In genomic region chr15:70762469-70763119, GRCh38 we compare ENCODE assay signal across 8 cellular contexts. TPM values are rescaled to one million over a fixed set of nuclear protein-coding genes. Genes with fewer than 3 reads are reported as not detected.
DNase-seq lines count a peak whose midpoint lies in the region; ATAC-seq and TF ChIP-seq lines count a peak whose summit lies in the region.

No MANE protein-coding gene starts in this region.

- intact Hi-C loops in vagina (cut with DNase I) = no loop called here

- ATAC-seq in HG03045 (IDR thresholded peaks at IDR 0.05; ENCODE audit: unreplicated experiment) (peak; percentile 26), GM18519 (IDR thresholded peaks at IDR 0.05; ENCODE audit: low FRiP score, unreplicated experiment) (no peak)

- no peaks in the 10 kb centered on the region; the same call in 1 of the 2 replicates for H3K27me3 ChIP-seq in GM06990 (replicated peaks; ENCODE audit: control insufficient read depth, insufficient read depth, low read length)
- no peaks in the 10 kb centered on the region for H3K27me3 ChIP-seq in WERI-Rb-1 (ENCODE audit: insufficient read depth, low read depth, severe bottlenecking)
- peaks cover 10% of the 10 kb centered on the region for H3K27me3 ChIP-seq in endocrine pancreas (ENCODE audit: control insufficient read depth, insufficient read depth, low read length)
- peaks cover 2 to 4% of the 10 kb centered on the region in 2 donors for H3K27me3 ChIP-seq in mucosa of rectum (ENCODE audit: control insufficient read depth in 2 of 2, insufficient read depth in 2 of 2, low read length in 2 of 2)
- no peaks in the 10 kb centered on the region for H3K27me3 ChIP-seq in vagina

- no peaks in the 10 kb centered on the region for H3K9me3 ChIP-seq in WERI-Rb-1 (ENCODE audit: severe bottlenecking)
- no peaks in the 10 kb centered on the region for H3K9me3 ChIP-seq in endocrine pancreas (ENCODE audit: control insufficient read depth, low read length)
- no peaks in the 10 kb centered on the region for H3K9me3 ChIP-seq in mucosa of rectum (ENCODE audit: control insufficient read depth in 2 of 2, low read length in 2 of 2)
- H3K9me3 ChIP-seq in vagina = no peaks in the 10 kb centered on the region

- DNase-seq in GM06990 (ENCODE audit: extremely low read depth, insufficient read length) = peak; percentile 16
- peak; percentile 35 for DNase-seq in WERI-Rb-1
- no peak for DNase-seq in vagina (ENCODE audit: extremely low spot score in 2 of 2)
- DNase-seq in hippocampal formation (lab: John Stamatoyannopoulos, UW) = no peak

- no peak for TF ChIP-seq POLR2A in vagina (IDR thresholded peaks at IDR 0.05)

- H3K4me1 ChIP-seq in endocrine pancreas (ENCODE audit: control insufficient read depth, insufficient read depth, low read length) (peaks cover 4% of the 10 kb centered on the region), mucosa of rectum (ENCODE audit: control insufficient read depth in 2 of 2, insufficient read depth in 2 of 2, low read length in 2 of 2) (peaks cover 9 to 13% of the 10 kb centered on the region in 2 donors), vagina (peaks cover 10% of the 10 kb centered on the region)

- H3K27ac ChIP-seq in WERI-Rb-1 (no peak overlapping the region; the same call in 1 of the 2 replicates), mucosa of rectum (ENCODE audit: low read depth in 2 of 2, low read length in 2 of 2) (peak overlapping the region; percentile 95 to 97), vagina (peak overlapping the region; percentile 94)

- H3K36me3 ChIP-seq in GM06990 (ENCODE audit: control insufficient read depth, insufficient read depth, low read length) (no peaks in the 10 kb centered on the region), WERI-Rb-1 (no peaks in the 10 kb centered on the region; the same call in 1 of the 2 replicates), endocrine pancreas (ENCODE audit: control insufficient read depth, insufficient read depth, low read length) (no peaks in the 10 kb centered on the region), mucosa of rectum (ENCODE audit: control insufficient read depth in 2 of 2, insufficient read depth in 2 of 2, low read length in 2 of 2) (no peaks in the 10 kb centered on the region), vagina (no peaks in the 10 kb centered on the region)

- peak overlapping the region; percentile 60 for H3K9ac ChIP-seq in endocrine pancreas (ENCODE audit: control insufficient read depth, insufficient read depth, low read length)
- peak overlapping the region; percentile 88 to 99 for H3K9ac ChIP-seq in mucosa of rectum (ENCODE audit: low read depth in 1 of 2, low read length in 2 of 2)

- TF ChIP-seq CTCF in GM06990 (IDR thresholded peaks at IDR 0.05; ENCODE audit: insufficient read depth, low read length, poor library complexity, severe bottlenecking) (no peak), WERI-Rb-1 (IDR thresholded peaks at IDR 0.05; ENCODE audit: low read depth, low read length) (no peak), vagina (IDR thresholded peaks at IDR 0.05) (no peak)

- peak overlapping the region; percentile 58 for H3K4me3 ChIP-seq in GM06990 (replicated peaks; ENCODE audit: low read depth, low read length)
- H3K4me3 ChIP-seq in WERI-Rb-1 (ENCODE audit: low read depth, low read length) = peak overlapping the region; percentile 75
- H3K4me3 ChIP-seq in endocrine pancreas (ENCODE audit: control insufficient read depth, insufficient read depth, low read length) = peak overlapping the region; percentile 56
- H3K4me3 ChIP-seq in mucosa of rectum (ENCODE audit: low read length in 2 of 2) = peak overlapping the region; percentile 84 to 90
- H3K4me3 ChIP-seq in vagina = peak overlapping the region; percentile 89 to 96

RNA-seq across cellular contexts. Expression of gene UACA, which starts 0.8 kb away (rescaled TPM):
- total RNA-seq in vagina = 40.3 TPM

Comparison
In these comparisons a context has a peak if more than half of its experiments do, and no peak if none do; other contexts are left out.
1. DNase-seq: peak in GM06990 (single experiment) and WERI-Rb-1 (single experiment); none in vagina (0 of 2) and hippocampal formation (0 of 2).
2. Peak in every context shown above with its lines, with median percentiles within 50 percentile points of each other: H3K4me3 ChIP-seq.